ENCODE assay signal across 8 cellular contexts in the genomic region with DNA sequence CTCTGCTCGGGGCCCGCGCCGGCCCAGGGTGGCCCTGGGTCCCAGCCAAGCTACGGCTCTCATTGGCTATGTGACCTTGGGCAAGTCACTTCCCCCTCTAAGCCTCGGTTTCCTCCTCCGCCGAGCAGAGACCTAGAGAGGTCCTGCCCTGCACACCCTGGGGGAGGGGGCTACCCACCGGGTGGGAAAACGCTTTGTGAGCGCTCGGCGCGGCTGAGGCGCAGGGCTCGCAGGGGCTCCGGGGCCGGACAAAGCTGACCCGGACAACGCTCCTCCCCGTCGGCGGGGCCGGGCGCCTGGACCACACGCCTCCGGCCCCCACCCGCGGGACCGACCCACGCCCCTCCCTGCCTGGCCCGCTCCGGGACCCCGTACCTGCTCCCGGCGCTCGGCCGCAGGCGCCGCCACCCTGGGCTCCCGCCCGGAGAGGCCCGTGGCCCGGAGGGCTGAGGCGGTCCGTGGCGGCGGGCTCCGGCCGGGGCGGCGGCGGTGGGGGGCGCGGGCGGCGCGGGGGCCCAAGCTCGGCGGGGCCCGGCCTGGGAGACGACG.
DNase-seq lines count a peak whose midpoint lies in the region; ATAC-seq and TF ChIP-seq lines count a peak whose summit lies in the region.

No MANE protein-coding gene starts in this region.

- peak overlapping the region; percentile 81 for H3K4me3 ChIP-seq in CD8-positive, alpha-beta T cell (ENCODE audit: low read depth, low read length)
- peak overlapping the region; percentile 96 to 98 for H3K4me3 ChIP-seq in cardiac fibroblast (replicated peaks in 1 of 2; ENCODE audit: low read depth in 2 of 2, low read length in 2 of 2)

- no peaks in the 10 kb centered on the region for H3K36me3 ChIP-seq in CD8-positive, alpha-beta T cell (ENCODE audit: insufficient read depth, low read length)

- peak overlapping the region; percentile 92 for H3K4me3 Mint-ChIP-seq in CD8-positive, alpha-beta T cell

- H3K9me3 Mint-ChIP-seq in CD8-positive, alpha-beta T cell = no peaks in the 10 kb centered on the region

- no peak for TF ChIP-seq CTCF in CD8-positive, alpha-beta T cell (IDR thresholded peaks at IDR 0.05)
- TF ChIP-seq CTCF in GM20000 (IDR thresholded peaks at IDR 0.05; ENCODE audit: extremely low read depth, missing control alignments) (no peak), cardiac fibroblast (IDR thresholded peaks at IDR 0.05; ENCODE audit: low read depth, low read length) (no peak)

- ATAC-seq in CD8-positive, alpha-beta T cell = peak; percentile 6
- peak; percentile 48 for ATAC-seq in left lobe of liver

- H3K27me3 Mint-ChIP-seq in CD8-positive, alpha-beta T cell (ENCODE audit: low read depth) = no peaks in the 10 kb centered on the region

- H3K36me3 Mint-ChIP-seq in CD8-positive, alpha-beta T cell = peaks cover 9% of the 10 kb centered on the region

- H3K9me3 ChIP-seq in CD8-positive, alpha-beta T cell (ENCODE audit: low read length) = no peaks in the 10 kb centered on the region

- DNase-seq in CD8-positive, alpha-beta T cell = peak in 6 of 7 experiments; percentile 30 to 68 (median 48)
- DNase-seq in GM20000 (ENCODE audit: low spot score) = peak; percentile 65
- DNase-seq in HPDE6-E6E7 (ENCODE audit: extremely low spot score) = peak; percentile 6
- DNase-seq in UCSD-AML1 (lab: John Stamatoyannopoulos, UW; ENCODE audit: unreplicated experiment) = peak; percentile 68
- peak; percentile 16 to 20 for DNase-seq in cardiac fibroblast (ENCODE audit: low read depth in 2 of 2)
- peak; percentile 66 for DNase-seq in left lobe of liver (ENCODE audit: low spot score)
- DNase-seq in stimulated activated CD4-positive, alpha-beta T cell treated with anti-CD3 and anti-CD28 coated beads, TNF-alpha, amount 100 ng/mL, for 1 hour (ENCODE audit: low read depth in 3 of 3, low spot score in 1 of 3) = peak in 2 of 3 donors; percentile 15 to 40
- DNase-seq in DMS114 treated with DMSO at 0.1 percent for 48 hours (lab: John Stamatoyannopoulos, UW; ENCODE audit: unreplicated experiment) = no peak

- POLR2A ChIA-PET in CD8-positive, alpha-beta T cell (lab: Charles Lee) = interaction anchor here (1.0 to 3.8 kb wide), 10 partner anchors 11 to 229 kb away, joined by 3 to 31 read pairs (median 8); a partner anchor contains a TSS

- intact Hi-C loops in CD8-positive, alpha-beta T cell (cut with DNase I, micrococcal nuclease) = loop anchor here (1.0 to 10.0 kb wide), 8 partner anchors 15 to 638 kb away; a partner anchor contains a TSS

- no peaks in the 10 kb centered on the region for H3K27me3 ChIP-seq in CD8-positive, alpha-beta T cell (ENCODE audit: insufficient read depth, low read length)

- H3K4me1 Mint-ChIP-seq in CD8-positive, alpha-beta T cell (ENCODE audit: low read depth) = peaks cover 60% of the 10 kb centered on the region

- peaks cover 31% of the 10 kb centered on the region for H3K4me1 ChIP-seq in CD8-positive, alpha-beta T cell (ENCODE audit: insufficient read depth, low read length)

- peak overlapping the region; percentile 71 for H3K27ac ChIP-seq in CD8-positive, alpha-beta T cell (ENCODE audit: low read depth, low read length)

- H3K27ac Mint-ChIP-seq in CD8-positive, alpha-beta T cell = peak overlapping the region; percentile 87

- CTCF ChIA-PET in CD8-positive, alpha-beta T cell (lab: Charles Lee) = interaction anchor here (0.8 to 2.6 kb wide), 3 partner anchors 15 to 80 kb away, joined by 3 to 17 read pairs (median 9); no protein-coding TSS in a partner anchor
